17 cellular contexts compared by ENCODE assay signal in genomic region chr6:154765273-154765672, GRCh38.
"Had no signal": no experiment of that assay in that cellular context is flagged by ENCODE, and none has a peak within 500 bp of the region (broad histone marks: within the 10 kb centered on the region; RNA-seq: fewer than 3 reads in every experiment).

No MANE protein-coding gene starts in this region.

- H3K4me2 ChIP-seq: neural progenitor cell had no signal

- H3K4me3 ChIP-seq: coronary artery, neural progenitor cell, spleen, thoracic aorta, upper lobe of left lung had no signal

- H2AFZ ChIP-seq: neural progenitor cell had no signal

- H3K36me3 ChIP-seq: neural progenitor cell, thoracic aorta, upper lobe of left lung had no signal

- H3K27me3 ChIP-seq: foreskin keratinocyte, neural progenitor cell, spleen, upper lobe of left lung had no signal

- H3K27ac ChIP-seq: coronary artery, foreskin keratinocyte, neural progenitor cell, spleen, thoracic aorta, upper lobe of left lung, VCaP had no signal

- H3K9ac ChIP-seq: neural progenitor cell had no signal

- H3K9me3 ChIP-seq: spleen, thoracic aorta, upper lobe of left lung had no signal

- DNase-seq: activated CD4-positive, alpha-beta T cell treated with anti-CD3 and anti-CD28 coated beads for 1 hour; activated gamma-delta T cell treated with Interleukin-2 at 50 U/mL for 16 hours; anterior cingulate cortex; caudate nucleus; foreskin keratinocyte; hypothalamus; islet precursor cell; spleen; stimulated activated CD4-positive, alpha-beta T cell treated with anti-CD3 and anti-CD28 coated beads, Interleukin-4, amount 100 ng/mL, for 4 hours; T-helper 17 cell; upper lobe of left lung had no signal

- ATAC-seq: foreskin keratinocyte; sciatic nerve; stimulated activated memory B cell treated with anti-CD40 and anti-IgM and Interleukin-4, amounts not matched to agents 10 μg/mL and 1 μg/mL and 100 μg/mL, for 72 hours; T-helper 17 cell had no signal
